ENCODE assay signal across 1 cellular context in genomic region chr2:110114801-110115200, GRCh38.
TF ChIP-seq lines count a peak whose summit lies in the region.

No MANE protein-coding gene starts in this region.

TF ChIP-seq in HepG2, 621 proteins besides CTCF, POLR2A, EP300 and RAD21 (continued from another document):
- TF ChIP-seq HHEX (CRISPR knock-in tag; IDR thresholded peaks at IDR 0.05) (no peak), ZNF7 (CRISPR knock-in tag; IDR thresholded peaks at IDR 0.05) (no peak), ZUFSP (CRISPR knock-in tag; IDR thresholded peaks at IDR 0.05; ENCODE audit: borderline replicate concordance) (no peak), NCOA2 (CRISPR knock-in tag; IDR thresholded peaks at IDR 0.05) (no peak), ZNF597 (CRISPR knock-in tag; IDR thresholded peaks at IDR 0.05) (no peak), SIN3B (IDR thresholded peaks at IDR 0.05; ENCODE audit: low read length) (no peak), ZNF446 (CRISPR knock-in tag; IDR thresholded peaks at IDR 0.05) (no peak), ZSCAN31 (CRISPR knock-in tag; IDR thresholded peaks at IDR 0.05; ENCODE audit: low read depth) (no peak), ZBTB1 (CRISPR knock-in tag; IDR thresholded peaks at IDR 0.05; ENCODE audit: borderline replicate concordance) (no peak), ZNF337 (CRISPR knock-in tag; IDR thresholded peaks at IDR 0.05; ENCODE audit: borderline replicate concordance, low read depth) (no peak), KLF6 (CRISPR knock-in tag; IDR thresholded peaks at IDR 0.05) (no peak), SP2 (CRISPR knock-in tag; IDR thresholded peaks at IDR 0.05) (no peak), HNRNPH1 (optimal IDR thresholded peaks at IDR 0.05; ENCODE audit: low read depth, low read length) (no peak), TIGD3 (CRISPR knock-in tag; IDR thresholded peaks at IDR 0.05; ENCODE audit: borderline replicate concordance) (no peak), MED8 (CRISPR knock-in tag; IDR thresholded peaks at IDR 0.05; ENCODE audit: insufficient replicate concordance) (no peak), ZNF670 (CRISPR knock-in tag; IDR thresholded peaks at IDR 0.05; ENCODE audit: borderline replicate concordance) (no peak)
- TF ChIP-seq, protein P1, sequence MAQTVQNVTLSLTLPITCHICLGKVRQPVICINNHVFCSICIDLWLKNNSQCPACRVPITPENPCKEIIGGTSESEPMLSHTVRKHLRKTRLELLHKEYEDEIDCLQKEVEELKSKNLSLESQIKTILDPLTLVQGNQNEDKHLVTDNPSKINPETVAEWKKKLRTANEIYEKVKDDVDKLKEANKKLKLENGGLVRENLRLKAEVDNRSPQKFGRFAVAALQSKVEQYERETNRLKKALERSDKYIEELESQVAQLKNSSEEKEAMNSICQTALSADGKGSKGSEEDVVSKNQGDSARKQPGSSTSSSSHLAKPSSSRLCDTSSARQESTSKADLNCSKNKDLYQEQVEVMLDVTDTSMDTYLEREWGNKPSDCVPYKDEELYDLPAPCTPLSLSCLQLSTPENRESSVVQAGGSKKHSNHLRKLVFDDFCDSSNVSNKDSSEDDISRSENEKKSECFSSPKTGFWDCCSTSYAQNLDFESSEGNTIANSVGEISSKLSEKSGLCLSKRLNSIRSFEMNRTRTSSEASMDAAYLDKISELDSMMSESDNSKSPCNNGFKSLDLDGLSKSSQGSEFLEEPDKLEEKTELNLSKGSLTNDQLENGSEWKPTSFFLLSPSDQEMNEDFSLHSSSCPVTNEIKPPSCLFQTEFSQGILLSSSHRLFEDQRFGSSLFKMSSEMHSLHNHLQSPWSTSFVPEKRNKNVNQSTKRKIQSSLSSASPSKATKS (CRISPR knock-in tag; IDR thresholded peaks at IDR 0.05) = no peak
TF ChIP-seq in HepG2: peak in this region for 0.
